Comparison of ENCODE assay signal across 8 cellular contexts in the genomic region with DNA sequence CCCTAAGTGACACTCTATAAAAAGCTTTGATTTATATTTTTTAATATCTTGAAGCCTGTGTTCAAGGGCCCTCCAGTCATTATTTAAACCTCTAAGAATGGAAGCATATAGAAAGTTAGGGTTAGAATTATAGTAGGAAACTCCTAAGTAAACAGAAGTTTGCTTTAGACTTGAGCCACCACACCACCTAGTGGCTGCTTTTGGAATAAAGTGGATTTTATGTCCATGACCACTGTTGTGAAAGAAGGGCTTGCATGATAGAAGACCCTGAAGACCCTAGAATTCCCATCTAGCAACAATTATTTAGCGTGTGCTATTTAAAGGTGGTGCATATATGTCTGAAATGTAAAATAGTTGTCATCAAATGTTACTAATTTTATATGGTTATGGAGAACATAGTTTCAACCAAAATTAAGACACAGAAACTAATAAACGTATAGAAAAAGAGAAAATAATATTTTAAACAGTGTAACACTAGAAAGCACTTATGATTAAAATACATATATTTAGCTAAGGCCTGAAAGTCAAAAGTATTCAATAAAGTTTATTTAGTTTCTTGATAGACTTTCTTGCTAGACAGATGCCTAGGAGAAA. TPM values are rescaled to one million over a fixed set of nuclear protein-coding genes. Genes with fewer than 3 reads are reported as not detected.
DNase-seq lines count a peak whose midpoint lies in the region; ATAC-seq and TF ChIP-seq lines count a peak whose summit lies in the region.

No MANE protein-coding gene starts in this region.

- H3K4me2 ChIP-seq in PC-3 (ENCODE audit: low read length) = no peak overlapping the region

- TF ChIP-seq CTCF in PC-3 (conservative IDR thresholded peaks at IDR 0.05; ENCODE audit: low read depth, low read length) = peak; percentile 85
- TF ChIP-seq CTCF in endodermal cell (conservative IDR thresholded peaks at IDR 0.05) = peak; percentile 89
- peak; percentile 84 for TF ChIP-seq CTCF in neural crest cell (conservative IDR thresholded peaks at IDR 0.05)

- H3K27ac Mint-ChIP-seq in endodermal cell (no peak overlapping the region), neural crest cell (ENCODE audit: unreplicated experiment) (no peak overlapping the region)

- no peaks in the 10 kb centered on the region for H3K9me2 ChIP-seq in PC-3 (replicated peaks; ENCODE audit: low read length)

- no peaks in the 10 kb centered on the region for H3K4me1 ChIP-seq in PC-3 (ENCODE audit: insufficient read depth, low read length)
- no peaks in the 10 kb centered on the region for H3K4me1 ChIP-seq in endodermal cell (ENCODE audit: control insufficient read depth, insufficient read depth, low read length)

- H3K4me3 ChIP-seq in PC-3 (ENCODE audit: low read length) = no peak overlapping the region
- no peak overlapping the region for H3K4me3 ChIP-seq in endodermal cell (ENCODE audit: low read length)

- no peak overlapping the region for H3K27ac ChIP-seq in PC-3 (ENCODE audit: low read length)
- no peak overlapping the region for H3K27ac ChIP-seq in endodermal cell (ENCODE audit: low read depth, low read length)

- H3K9me3 ChIP-seq in PC-3 (ENCODE audit: low read length) (no peaks in the 10 kb centered on the region), endodermal cell (ENCODE audit: control insufficient read depth, low read length) (no peaks in the 10 kb centered on the region)

- no peak overlapping the region for H2AFZ ChIP-seq in PC-3 (ENCODE audit: low read length)

- H3K36me3 ChIP-seq in PC-3 (ENCODE audit: low read depth, low read length) (no peaks in the 10 kb centered on the region), endodermal cell (ENCODE audit: control insufficient read depth, insufficient read depth, low read length) (no peaks in the 10 kb centered on the region)

- WGBS in endodermal cell (ENCODE audit: insufficient coverage in 1 of 2, insufficient read length in 1 of 2), 2 experiments = 14% methylated on average over 1 of the region's 2 CpGs; no CpG with 5 or more reads in 1 of the 2 experiments

- POLR2A ChIA-PET in PC-3 (lab: Charles Lee; ENCODE audit: unreplicated experiment) = no interaction called here

- H3K27me3 ChIP-seq in PC-3 (ENCODE audit: low read length) = peaks cover 26% of the 10 kb centered on the region; the same call in 1 of the 2 replicates
- H3K27me3 ChIP-seq in endodermal cell (ENCODE audit: control insufficient read depth, insufficient read depth, low read length, poor library complexity, severe bottlenecking) = no peaks in the 10 kb centered on the region

- no peaks in the 10 kb centered on the region for H3K27me3 Mint-ChIP-seq in endodermal cell (ENCODE audit: insufficient read depth)
- H3K27me3 Mint-ChIP-seq in neural crest cell (ENCODE audit: low read depth) = peaks cover 5% of the 10 kb centered on the region

- H3F3A ChIP-seq in PC-3 (ENCODE audit: low read length, unreplicated experiment) = no peaks in the 10 kb centered on the region

- peak; percentile 21 to 34 for DNase-seq in SHP77 (lab: John Stamatoyannopoulos, UW)
- DNase-seq in SHP77 treated with DMSO at 0.1 percent for 48 hours (lab: John Stamatoyannopoulos, UW) = no peak
- peak; percentile 79 for DNase-seq in PC-3
- DNase-seq in endodermal cell = peak; percentile 80
- DNase-seq in neural crest cell (ENCODE audit: low read depth, low spot score) = peak; percentile 45
- no peak for DNase-seq in DMS79 treated with DMSO at 0.1 percent for 48 hours (lab: John Stamatoyannopoulos, UW)

- H3K9me3 Mint-ChIP-seq in endodermal cell (no peaks in the 10 kb centered on the region), neural crest cell (no peaks in the 10 kb centered on the region)

- no peaks in the 10 kb centered on the region for H3K79me2 ChIP-seq in PC-3 (ENCODE audit: low read length)

- BruUV-seq in PC-3 (replicated peaks; lab: Mats Ljungman, UMichigan) = no TSS peak

- CTCF ChIA-PET in PC-3 (lab: Charles Lee) = no interaction called here

- H3K4me1 Mint-ChIP-seq in endodermal cell (no peaks in the 10 kb centered on the region), neural crest cell (no peaks in the 10 kb centered on the region)

- H4K20me1 ChIP-seq in PC-3 (ENCODE audit: low read length) = no peaks in the 10 kb centered on the region

- intact Hi-C loops in PC-3 (cut with micrococcal nuclease) = loop anchor here (1.0 to 2.0 kb wide), 2 partner anchors 29 to 183 kb away; no protein-coding TSS in a partner anchor

- no peak overlapping the region for H3K4me3 Mint-ChIP-seq in endodermal cell
- no peak overlapping the region for H3K4me3 Mint-ChIP-seq in neural crest cell

- ATAC-seq in GM19468 (IDR thresholded peaks at IDR 0.05; ENCODE audit: extremely low read depth, unreplicated experiment) (peak; percentile 50), HG03558 (IDR thresholded peaks at IDR 0.05; ENCODE audit: extremely low read depth, unreplicated experiment) (peak; percentile 47), PC-3 (no peak; the same call in 1 of the 2 replicates)

- H3K9ac ChIP-seq in PC-3 (ENCODE audit: low read length) (no peak overlapping the region), endodermal cell (ENCODE audit: extremely low read depth, low read length, poor library complexity, severe bottlenecking) (no peak overlapping the region)

- H3K36me3 Mint-ChIP-seq in endodermal cell (ENCODE audit: low read depth) (no peaks in the 10 kb centered on the region), neural crest cell (ENCODE audit: low read depth) (no peaks in the 10 kb centered on the region)

RNA-seq across cellular contexts. Expression of gene LRRIQ1, which starts 21.3 kb away (rescaled TPM):
- total RNA-seq in PC-3 (2014; rRNA removed) = 0.17 and 0.40 TPM in 2 replicates
- 1 to 10 TPM; 2.9 to 6.2 TPM for total RNA-seq in endodermal cell
- polyA plus RNA-seq in endodermal cell (2013, experiment 1 of 2) = 7.9 TPM
- polyA plus RNA-seq in endodermal cell (2013, experiment 2 of 2) = 8.3 TPM
- 3.8 and 4.3 TPM in 2 replicates for total RNA-seq in neural crest cell

RNA-seq across cellular contexts. Expression of gene TSPAN19, which starts 21.4 kb away (rescaled TPM):
- total RNA-seq in PC-3 (2014; rRNA removed) (not detected in 2 replicates), endodermal cell (not detected), neural crest cell (0.36 and 0.84 TPM in 2 replicates)
- polyA plus RNA-seq in endodermal cell (2013, experiment 1 of 2) = 2.1 TPM
- polyA plus RNA-seq in endodermal cell (2013, experiment 2 of 2) = 2.3 TPM

Comparison
In these comparisons a context has a peak if more than half of its experiments do, and no peak if none do; other contexts are left out.
1. DNase-seq: peak in SHP77 (2 of 2), PC-3 (single experiment), endodermal cell (single experiment) and neural crest cell (single experiment); none in SHP77 treated with DMSO at 0.1 percent for 48 hours (single experiment) and DMS79 treated with DMSO at 0.1 percent for 48 hours (single experiment).
2. Peak in every context shown above with its lines, with median percentiles within 50 percentile points of each other: CTCF ChIP-seq.